ENCODE assay signal across 8 cellular contexts in genomic region chr5:139293504-139294371, GRCh38. TPM values are rescaled to one million over a fixed set of nuclear protein-coding genes. Genes with fewer than 3 reads are reported as not detected.
A peak's percentile ranks its signal among the peaks of the same experiment; 100 is the strongest.
DNase-seq lines count a peak whose midpoint lies in the region; ATAC-seq, FAIRE-seq and TF ChIP-seq lines count a peak whose summit lies in the region.

Gene MATR3, plus strand, starts transcription at chr5:139293740. Its CDS starts 13,676 bp downstream, at chr5:139307416.

- intact Hi-C loops in A673 (cut with micrococcal nuclease; ENCODE audit: unreplicated experiment): no loop called here
- intact Hi-C loops in mammary epithelial cell (cut with micrococcal nuclease): loop anchor here (1.0 kb wide), 2 partner anchors 19 to 48 kb away; partner anchors contain the start of gene PAIP2

- CTCF ChIA-PET in A673 (lab: Charles Lee): interaction anchor here (0.5 to 0.6 kb wide), 2 partner anchors 21 to 64 kb away, joined by 4 to 9 read pairs; no protein-coding TSS in a partner anchor
- CTCF ChIA-PET in mammary epithelial cell (lab: Charles Lee; ENCODE audit: low non-redundant PET): interaction anchor here (0.6 kb wide), 1 partner anchor 376 kb away, joined by 6 read pairs; no protein-coding TSS in a partner anchor

- no peak for FAIRE-seq in small intestine (lab: Jason Lieb, UNC)

- POLR2A ChIA-PET in A673 (lab: Charles Lee; ENCODE audit: low non-redundant PET): interaction anchor here (0.5 to 0.9 kb wide), 9 partner anchors 9 to 846 kb away, joined by 3 to 27 read pairs (median 5); no protein-coding TSS in a partner anchor

- peak; percentile 82 for ATAC-seq in GM18868 (IDR thresholded peaks at IDR 0.05; ENCODE audit: unreplicated experiment)
- ATAC-seq in HG03135 (IDR thresholded peaks at IDR 0.05; ENCODE audit: unreplicated experiment): peak; percentile 75

- H3K4me2 ChIP-seq in mammary epithelial cell (ENCODE audit: insufficient read depth, low read depth, low read length): peak within 1 kb of the TSS; percentile 92

- no peak for TF ChIP-seq CTCF in A673 (conservative IDR thresholded peaks at IDR 0.05; ENCODE audit: low read depth, low read length)
- no peak for TF ChIP-seq CTCF in WERI-Rb-1 (IDR thresholded peaks at IDR 0.05; ENCODE audit: low read depth, low read length)
- no peak for TF ChIP-seq CTCF in mammary epithelial cell (conservative IDR thresholded peaks at IDR 0.05 in 1 of 2, IDR thresholded peaks at IDR 0.05 in 1 of 2; ENCODE audit: extremely low read depth in 1 of 2, insufficient read depth in 1 of 2, low read depth in 1 of 2, low read length in 2 of 2)

- peak within 1 kb of the TSS; percentile 76 for H3K4me3 ChIP-seq in A673 (ENCODE audit: low read depth, low read length, poor library complexity, severe bottlenecking)
- H3K4me3 ChIP-seq in WERI-Rb-1 (ENCODE audit: low read depth, low read length): peak within 1 kb of the TSS; percentile 99
- peak within 1 kb of the TSS; percentile 68 to 90 (median 85) for H3K4me3 ChIP-seq in mammary epithelial cell (replicated peaks in 1 of 3; ENCODE audit: insufficient read depth in 1 of 3, low read depth in 2 of 3, low read length in 3 of 3)
- H3K4me3 ChIP-seq in iPS-20b (ENCODE audit: low read length): peak within 1 kb of the TSS; percentile 96
- peak within 1 kb of the TSS; percentile 83 to 86 for H3K4me3 ChIP-seq in small intestine (ENCODE audit: low read depth in 1 of 2, low read length in 2 of 2)

- H3K79me2 ChIP-seq in mammary epithelial cell (ENCODE audit: insufficient read depth, low read length): peaks cover 57% of the 10 kb centered on the region

- DNase-seq in A673 (ENCODE audit: low spot score) (peak; percentile 98), NCI-H2227 (lab: John Stamatoyannopoulos, UW; ENCODE audit: unreplicated experiment) (peak; percentile 96), WERI-Rb-1 (peak; percentile 96), mammary epithelial cell (peak; percentile 96), small intestine (peak; percentile 96)

- dilution Hi-C loops in mammary epithelial cell (cut with HindIII; ENCODE audit: low sequenced_read_pairs): no loop called here

- WGBS in mammary epithelial cell (ENCODE audit: low coverage, missing lambda C conversion rate): 2% methylated on average over 27 of the region's 88 CpGs
- WGBS in small intestine, 3 donors: 0 to 1% (median 0%) methylated on average over 74 to 88 of the region's 88 CpGs

- H3K27me3 ChIP-seq in A673 (replicated peaks; ENCODE audit: insufficient read depth, low read depth, low read length, poor library complexity): no peaks in the 10 kb centered on the region
- H3K27me3 ChIP-seq in WERI-Rb-1 (ENCODE audit: insufficient read depth, low read depth, severe bottlenecking): no peaks in the 10 kb centered on the region
- H3K27me3 ChIP-seq in mammary epithelial cell (ENCODE audit: insufficient read depth, low read length): no peaks in the 10 kb centered on the region
- no peaks in the 10 kb centered on the region for H3K27me3 ChIP-seq in iPS-20b (ENCODE audit: insufficient read depth, low read length)
- no peaks in the 10 kb centered on the region for H3K27me3 ChIP-seq in small intestine (ENCODE audit: control insufficient read depth in 2 of 2, insufficient read depth in 2 of 2, low read length in 2 of 2)

- H4K20me1 ChIP-seq in mammary epithelial cell (ENCODE audit: insufficient read depth, low read length): peaks cover 28% of the 10 kb centered on the region

- peak within 1 kb of the TSS; percentile 90 for H2AFZ ChIP-seq in mammary epithelial cell (ENCODE audit: low read depth, low read length)

- no peaks in the 10 kb centered on the region for H3K9me3 ChIP-seq in A673 (ENCODE audit: low read depth, low read length, poor library complexity, severe bottlenecking)
- no peaks in the 10 kb centered on the region for H3K9me3 ChIP-seq in WERI-Rb-1 (ENCODE audit: severe bottlenecking)
- no peaks in the 10 kb centered on the region for H3K9me3 ChIP-seq in mammary epithelial cell (replicated peaks; ENCODE audit: insufficient read depth, low read length)
- H3K9me3 ChIP-seq in iPS-20b (ENCODE audit: insufficient read depth, low read depth, low read length): no peaks in the 10 kb centered on the region
- no peaks in the 10 kb centered on the region for H3K9me3 ChIP-seq in small intestine (ENCODE audit: control insufficient read depth, low read depth)

- H3K36me3 ChIP-seq in A673 (ENCODE audit: insufficient read depth, low read length, poor library complexity, severe bottlenecking): no peaks in the 10 kb centered on the region
- H3K36me3 ChIP-seq in WERI-Rb-1: peaks cover 40% of the 10 kb centered on the region
- H3K36me3 ChIP-seq in mammary epithelial cell (ENCODE audit: insufficient read depth, low read length): no peaks in the 10 kb centered on the region
- peaks cover 22% of the 10 kb centered on the region for H3K36me3 ChIP-seq in iPS-20b (ENCODE audit: insufficient read depth, low read depth, low read length)
- no peaks in the 10 kb centered on the region for H3K36me3 ChIP-seq in small intestine (ENCODE audit: control insufficient read depth in 2 of 2, insufficient read depth in 2 of 2, low read length in 2 of 2)

- H3K4me1 ChIP-seq in A673 (ENCODE audit: insufficient read depth, low read length, poor library complexity, severe bottlenecking): peaks cover 27% of the 10 kb centered on the region
- peaks cover 8% of the 10 kb centered on the region for H3K4me1 ChIP-seq in mammary epithelial cell (ENCODE audit: insufficient read depth, low read length)
- H3K4me1 ChIP-seq in iPS-20b (ENCODE audit: insufficient read depth, low read length): peaks cover 26% of the 10 kb centered on the region
- H3K4me1 ChIP-seq in small intestine (ENCODE audit: control insufficient read depth in 2 of 2, insufficient read depth in 1 of 2, low read depth in 1 of 2, low read length in 1 of 2): peaks cover 0 to 22% of the 10 kb centered on the region in 2 donors

- H3K27ac ChIP-seq in A673 (ENCODE audit: low read depth, low read length, poor library complexity, severe bottlenecking) (peak within 1 kb of the TSS; percentile 99), WERI-Rb-1 (peak within 1 kb of the TSS; percentile 99), mammary epithelial cell (ENCODE audit: insufficient read depth, low read depth, low read length) (peak within 1 kb of the TSS; percentile 91), iPS-20b (ENCODE audit: low read length) (peak within 1 kb of the TSS; percentile 80), small intestine (ENCODE audit: low read depth in 1 of 2, low read length in 1 of 2) (peak within 1 kb of the TSS; percentile 98)

- TSS peak; percentile 37 for BruUV-seq in A673 (replicated peaks; lab: Mats Ljungman, UMichigan)
- BruUV-seq in mammary epithelial cell (replicated peaks; lab: Mats Ljungman, UMichigan): TSS peak; percentile 68

- in situ Hi-C loops in mammary epithelial cell (cut with MboI; ENCODE audit: low sequenced_read_pairs in 2 of 2): no loop called here

- peak within 1 kb of the TSS; percentile 96 for H3K9ac ChIP-seq in mammary epithelial cell (ENCODE audit: insufficient read depth, low read length)
- peak within 1 kb of the TSS; percentile 99 for H3K9ac ChIP-seq in iPS-20b (ENCODE audit: low read depth, low read length)

RNA-seq across cellular contexts. Expression of gene MATR3, which starts in this region (rescaled TPM):
- 286 and 299 TPM in 2 replicates for total RNA-seq in A673 (2021)
- 100 to 1,000 TPM; 118 to 185 TPM for total RNA-seq in mammary epithelial cell
- 62.8 TPM for polyA plus RNA-seq in mammary epithelial cell
- 219 TPM for polyA minus RNA-seq in mammary epithelial cell
- 100 to 1,000 TPM in 1 of 3 donors, 10 to 100 TPM in 2; 63.1 to 128 (median 72.7) TPM for polyA plus RNA-seq in small intestine

Comparison
In these comparisons a context has a peak if more than half of its experiments do, and no peak if none do; other contexts are left out.
1. Peak in every context shown above with its lines: DNase-seq, ATAC-seq, H3K4me3 ChIP-seq and H3K27ac ChIP-seq.